ENCODE assay signal across 5 cellular contexts in genomic region chr17:43070257-43070656, GRCh38. TPM values are rescaled to one million over a fixed set of nuclear protein-coding genes. Genes with fewer than 3 reads are reported as not detected.
"Had no signal": no experiment of that assay in that cellular context is flagged by ENCODE, and none has a peak within 500 bp of the region (broad histone marks: within the 10 kb centered on the region; RNA-seq: fewer than 3 reads in every experiment).

No MANE protein-coding gene starts in this region.

- DNase-seq: H9, HCEC 1CT had no signal

- H3K4me1 Mint-ChIP-seq: IgD-negative memory B cell had no signal

- H3K4me2 ChIP-seq: GM23338 had no signal

- H2AFZ ChIP-seq: GM23338 had no signal

- H3K4me3 ChIP-seq: GM23338 had no signal

- H3K27me3 Mint-ChIP-seq: IgD-negative memory B cell had no signal

- ATAC-seq: GM23338 had no signal

- H3K9me3 Mint-ChIP-seq: GM23338, H9, IgD-negative memory B cell had no signal

- H3K27ac Mint-ChIP-seq: GM23338, IgD-negative memory B cell had no signal

- H3K4me3 Mint-ChIP-seq: GM23338, H9, IgD-negative memory B cell had no signal

RNA-seq across cellular contexts. Expression of gene RND2, which starts 45.2 kb away (rescaled TPM):
- total RNA-seq: HT-29 had no signal
